Comparison of ENCODE assay signal across 18 cellular contexts in genomic region chr11:113859665-113860064, GRCh38. TPM values are rescaled to one million over a fixed set of nuclear protein-coding genes. Genes with fewer than 3 reads are reported as not detected.
DNase-seq lines count a peak whose midpoint lies in the region; ATAC-seq, FAIRE-seq and TF ChIP-seq lines count a peak whose summit lies in the region.
"Had no signal": no experiment of that assay in that cellular context is flagged by ENCODE, and none has a peak within 500 bp of the region (broad histone marks: within the 10 kb centered on the region; RNA-seq: fewer than 3 reads in every experiment).

No MANE protein-coding gene starts in this region.

- peak overlapping the region; percentile 3 for H3K9ac ChIP-seq in iPS-18a (ENCODE audit: low read length)
- H3K9ac ChIP-seq: BLaER1 treated with 17β-estradiol and CSF1 and Interleukin-3, amounts not matched to agents 10 nM and 100 nM had no signal

- no peak for TF ChIP-seq EP300 in A549 (IDR thresholded peaks at IDR 0.05)

- ATAC-seq in A549 (no peak), RWPE2 (ENCODE audit: low read depth) (peak; percentile 92)
- ATAC-seq: lower lobe of right lung had no signal

- no peak overlapping the region for H3K4me3 ChIP-seq in A549
- no peak overlapping the region for H3K4me3 ChIP-seq in RWPE2 (ENCODE audit: severe bottlenecking)
- H3K4me3 ChIP-seq in iPS-18a (ENCODE audit: low read length), result no peak overlapping the region
- H3K4me3 ChIP-seq: adrenal gland; BLaER1 treated with 17β-estradiol and CSF1 and Interleukin-3, amounts not matched to agents 10 nM and 100 nM; dorsolateral prefrontal cortex; lower lobe of right lung had no signal

- no peaks in the 10 kb centered on the region for H3K27me3 ChIP-seq in RWPE2 (ENCODE audit: insufficient read depth, poor library complexity, severe bottlenecking)
- H3K27me3 ChIP-seq in iPS-18a (ENCODE audit: control insufficient read depth, insufficient read depth, low read length), result no peaks in the 10 kb centered on the region
- H3K27me3 ChIP-seq: adrenal gland; BLaER1 treated with 17β-estradiol and CSF1 and Interleukin-3, amounts not matched to agents 10 nM and 100 nM; dorsolateral prefrontal cortex had no signal

- TF ChIP-seq CTCF in A549 (IDR thresholded peaks at IDR 0.05), result no peak
- TF ChIP-seq CTCF in GM13976 (IDR thresholded peaks at IDR 0.05; ENCODE audit: borderline replicate concordance, control extremely low read depth, extremely low read depth, insufficient read depth, missing control alignments), result no peak
- TF ChIP-seq CTCF in RWPE2 (IDR thresholded peaks at IDR 0.05; ENCODE audit: poor library complexity, severe bottlenecking), result no peak

- POLR2A ChIA-PET in A549 (lab: Yijun Ruan, JAX), result no interaction called here

- H3K9me3 ChIP-seq in A549, result no peaks in the 10 kb centered on the region
- H3K9me3 ChIP-seq in RWPE2 (ENCODE audit: severe bottlenecking), result no peaks in the 10 kb centered on the region
- no peaks in the 10 kb centered on the region for H3K9me3 ChIP-seq in iPS-18a (ENCODE audit: control insufficient read depth, low read depth, low read length)
- H3K9me3 ChIP-seq: adrenal gland, lower lobe of right lung had no signal

- FAIRE-seq in A549 (lab: Jason Lieb, UNC), result no peak

- CTCF ChIA-PET in A549 (lab: Yijun Ruan, JAX), result no interaction called here

- H3K36me3 ChIP-seq in RWPE2 (ENCODE audit: low read depth), result peaks cover 2% of the 10 kb centered on the region; the same call in 1 of the 2 replicates
- H3K36me3 ChIP-seq in iPS-18a (ENCODE audit: control insufficient read depth, low read depth, low read length), result no peaks in the 10 kb centered on the region
- H3K36me3 ChIP-seq: adrenal gland, lower lobe of right lung had no signal

- peak overlapping the region; percentile 17; the same call in 1 of the 3 replicates for H3K4me2 ChIP-seq in A549

- TF ChIP-seq RAD21 in A549 (conservative IDR thresholded peaks at IDR 0.05 in 1 of 2, IDR thresholded peaks at IDR 0.05 in 1 of 2), result no peak

- DNase-seq in A549 (ENCODE audit: low read depth in 1 of 2, low spot score in 1 of 2), result no peak
- DNase-seq in GM13976 (ENCODE audit: low spot score), result peak; percentile 39
- no peak for DNase-seq in RWPE2 (ENCODE audit: low spot score)
- DNase-seq in KG1 (lab: John Stamatoyannopoulos, UW), result no peak
- DNase-seq in NOMO-1 (lab: John Stamatoyannopoulos, UW; ENCODE audit: unreplicated experiment in 2 of 2), result no peak
- DNase-seq in germinal center (ENCODE audit: low spot score), result no peak
- no peak for DNase-seq in A172 (ENCODE audit: low spot score)
- DNase-seq: adrenal gland, dorsolateral prefrontal cortex, HCEC 1CT, lower lobe of right lung, NCI-H2081 had no signal

- in situ Hi-C loops in GM13976 (cut with MboI; ENCODE audit: low sequenced_read_pairs, unreplicated experiment), result no loop called here

- TF ChIP-seq POLR2A in A549 (IDR thresholded peaks at IDR 0.05; ENCODE audit: low read length), result no peak

- H3K4me1 ChIP-seq in A549, result peaks cover 21% of the 10 kb centered on the region; the same call in 2 of the 3 replicates
- H3K4me1 ChIP-seq in RWPE2 (ENCODE audit: insufficient read depth, poor library complexity, severe bottlenecking), result peaks cover 16% of the 10 kb centered on the region
- H3K4me1 ChIP-seq in iPS-18a (ENCODE audit: control insufficient read depth, low read depth, low read length), result peaks cover 45% of the 10 kb centered on the region
- H3K4me1 ChIP-seq: adrenal gland had no signal

- H3K27ac ChIP-seq in A549, result peak overlapping the region; percentile 15 to 27; a peak in 2 of 6 replicates
- H3K27ac ChIP-seq in RWPE2 (ENCODE audit: poor library complexity, severe bottlenecking), result peak overlapping the region; percentile 86
- peak overlapping the region; percentile 74 for H3K27ac ChIP-seq in iPS-18a (ENCODE audit: low read length)
- H3K27ac ChIP-seq: adrenal gland; BLaER1 treated with 17β-estradiol and CSF1 and Interleukin-3, amounts not matched to agents 10 nM and 100 nM; dorsolateral prefrontal cortex; lower lobe of right lung had no signal

TF ChIP-seq in A549, 52 proteins besides CTCF, POLR2A, EP300 and RAD21:
- no peak for TF ChIP-seq RCOR1 (IDR thresholded peaks at IDR 0.05; ENCODE audit: low read depth, low read length)

RNA-seq across cellular contexts. Expression of gene USP28, which starts 15.7 kb away (rescaled TPM):
- 31.3 and 41.7 TPM in 2 replicates for polyA plus RNA-seq in A549 (2011; rRNA removed)
- polyA plus RNA-seq in A549 (2012; cell fraction: cytosol; rRNA removed), result 13.5 and 15.4 TPM in 2 replicates
- polyA plus RNA-seq in A549 (2012; cell fraction: nucleus; rRNA removed), result 9.4 and 9.6 TPM in 2 replicates
- polyA plus RNA-seq in A549 (2017; fragmentation: RNase III; extraction: RNeasy Plus Mini Kit Qiagen cat#74134 plus additional on column Dnase treatment), result 14.8 to 17.4 TPM (median 15.4 TPM) in 3 replicates
- 19.5 and 28.8 TPM in 2 replicates for polyA minus RNA-seq in A549 (2011; rRNA and poly(A)+ RNA removed)
- total RNA-seq in A172 (2014; rRNA removed; shearing (Covaris generic)), result 15.9 and 16.8 TPM in 2 replicates

RNA-seq across cellular contexts. Expression of gene HTR3B, which starts 44.9 kb away (rescaled TPM):
- polyA plus RNA-seq in A549 (2011; rRNA removed) (not detected in 2 replicates), A549 (2017; fragmentation: RNase III; extraction: RNeasy Plus Mini Kit Qiagen cat#74134 plus additional on column Dnase treatment) (not detected in 3 replicates)
- not detected in 2 replicates for polyA plus RNA-seq in A549 (2012; cell fraction: cytosol; rRNA removed)
- not detected in 2 replicates for polyA plus RNA-seq in A549 (2012; cell fraction: nucleus; rRNA removed)
- polyA minus RNA-seq in A549 (2011; rRNA and poly(A)+ RNA removed), result not detected in 2 replicates
- total RNA-seq in A172 (2014; rRNA removed; shearing (Covaris generic)), result not detected in 2 replicates
- total RNA-seq: activated CD8-positive, alpha-beta memory T cell treated with anti-CD3 and anti-CD28 coated beads for 36 hours; adrenal gland; glomerular endothelial cell; lower lobe of right lung; T-helper 1 cell treated with Interleukin-12 subunit alpha and Interleukin-12 subunit beta and Interleukin-4 antibody, amounts not matched to agents 30 ng/mL and 1 ng/mL, for 36 hours had no signal
- polyA plus RNA-seq: adrenal gland, IgD-negative memory B cell had no signal

Comparison
In these comparisons a context has a peak if more than half of its experiments do, and no peak if none do; other contexts are left out.
1. H3K27ac ChIP-seq: peak in every context shown above with its lines; median percentile 86 in RWPE2; 74 in iPS-18a; 21 in A549.